Comparison of ENCODE assay signal across 9 cellular contexts in the genomic region with DNA sequence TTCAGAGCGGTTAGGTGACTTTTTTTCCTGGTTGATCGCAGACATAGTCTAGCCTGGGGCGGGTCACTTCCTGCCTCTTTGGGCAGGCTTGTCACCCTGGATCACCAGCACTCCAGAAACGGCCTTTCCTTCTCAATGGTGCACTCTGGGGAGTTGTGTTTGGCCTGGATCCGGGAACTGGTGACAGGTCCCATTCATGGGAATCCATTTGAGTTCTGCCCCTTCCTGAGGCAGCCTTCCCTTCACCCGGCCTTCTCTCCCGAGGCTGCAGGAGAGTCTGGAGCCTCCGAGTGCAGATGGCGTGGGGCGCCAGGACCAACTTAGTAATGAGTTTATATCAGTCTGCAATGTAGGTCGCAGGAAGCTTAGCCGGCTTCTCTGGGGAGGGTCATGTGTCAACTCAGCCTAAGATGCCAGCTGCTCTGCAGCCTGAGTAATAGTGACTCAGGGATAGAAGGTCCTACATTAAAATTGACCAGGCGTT. TPM values are rescaled to one million over a fixed set of nuclear protein-coding genes. Genes with fewer than 3 reads are reported as not detected.
DNase-seq lines count a peak whose midpoint lies in the region; ATAC-seq and TF ChIP-seq lines count a peak whose summit lies in the region.
"Had no signal": no experiment of that assay in that cellular context is flagged by ENCODE, and none has a peak within 500 bp of the region (broad histone marks: within the 10 kb centered on the region; RNA-seq: fewer than 3 reads in every experiment).

No MANE protein-coding gene starts in this region.

- peak; percentile 45 for DNase-seq in NCI-H446 treated with DMSO at 0.1 percent for 48 hours (lab: John Stamatoyannopoulos, UW)
- DNase-seq in myocyte (ENCODE audit: low read depth), result peak; percentile 93
- DNase-seq in COR-L47 (lab: John Stamatoyannopoulos, UW), result no peak
- DNase-seq: kidney glomerular epithelial cell had no signal

- no peaks in the 10 kb centered on the region for H3K9me3 Mint-ChIP-seq in dendritic cell treated with granulocyte-macrophage colony-stimulating factor and Interleukin-4, amounts not matched to agents 40 ng/mL and 50 ng/mL, for 4 days

- no peak for TF ChIP-seq CTCF in C4-2B (conservative IDR thresholded peaks at IDR 0.05)

- peak overlapping the region; percentile 88 for H3K27ac ChIP-seq in C4-2B

- TF ChIP-seq POLR2A in GM18505 (IDR thresholded peaks at IDR 0.05; ENCODE audit: borderline replicate concordance, extremely low read depth, insufficient read depth, insufficient read length), result no peak

- no peak overlapping the region for H3K4me3 Mint-ChIP-seq in dendritic cell treated with granulocyte-macrophage colony-stimulating factor and Interleukin-4, amounts not matched to agents 40 ng/mL and 50 ng/mL, for 4 days

- H3K27me3 Mint-ChIP-seq in dendritic cell treated with granulocyte-macrophage colony-stimulating factor and Interleukin-4, amounts not matched to agents 40 ng/mL and 50 ng/mL, for 4 days, result no peaks in the 10 kb centered on the region

- peaks cover 80% of the 10 kb centered on the region for H3K36me3 Mint-ChIP-seq in dendritic cell treated with granulocyte-macrophage colony-stimulating factor and Interleukin-4, amounts not matched to agents 40 ng/mL and 50 ng/mL, for 4 days (ENCODE audit: low read depth)

- intact Hi-C loops in dendritic cell treated with granulocyte-macrophage colony-stimulating factor and Interleukin-4, amounts not matched to agents 40 ng/mL and 50 ng/mL, for 4 days (cut with micrococcal nuclease), result no loop called here

- H3K27ac Mint-ChIP-seq in dendritic cell treated with granulocyte-macrophage colony-stimulating factor and Interleukin-4, amounts not matched to agents 40 ng/mL and 50 ng/mL, for 4 days, result peak overlapping the region; percentile 56

- H3K4me1 Mint-ChIP-seq in dendritic cell treated with granulocyte-macrophage colony-stimulating factor and Interleukin-4, amounts not matched to agents 40 ng/mL and 50 ng/mL, for 4 days (ENCODE audit: low read depth), result peaks cover 57% of the 10 kb centered on the region

- ATAC-seq in HG03457 (IDR thresholded peaks at IDR 0.05; ENCODE audit: unreplicated experiment), result no peak
- no peak for ATAC-seq in GM18505 (IDR thresholded peaks at IDR 0.05; ENCODE audit: unreplicated experiment)
- no peak for ATAC-seq in GM21367 (IDR thresholded peaks at IDR 0.05; ENCODE audit: unreplicated experiment)

RNA-seq across cellular contexts. Expression of a gene that starts 54.2 kb away (rescaled TPM):
- 0.08 TPM in 1 of 2 replicates, not detected in the other for total RNA-seq in myocyte
- 1.8 TPM for polyA plus RNA-seq in myocyte (2012)
